In genomic region chr3:124558898-124559649, GRCh38 we compare ENCODE assay signal across 8 cellular contexts.
DNase-seq lines count a peak whose midpoint lies in the region; ATAC-seq and TF ChIP-seq lines count a peak whose summit lies in the region.

No MANE protein-coding gene starts in this region.

- peak overlapping the region; percentile 27 for H3K9ac ChIP-seq in adipocyte (ENCODE audit: low read length)

- H3K9me3 ChIP-seq in MG63 (no peaks in the 10 kb centered on the region), adipocyte (ENCODE audit: control insufficient read depth, low read length) (no peaks in the 10 kb centered on the region), gastrocnemius medialis (no peaks in the 10 kb centered on the region)

- TF ChIP-seq CTCF in gastrocnemius medialis (IDR thresholded peaks at IDR 0.05 in 4 of 5, conservative IDR thresholded peaks at IDR 0.05 in 1 of 5): no peak

- H3K4me3 ChIP-seq in MG63 (no peak overlapping the region), adipocyte (ENCODE audit: low read length) (no peak overlapping the region), gastrocnemius medialis (no peak overlapping the region)

- peak overlapping the region in 3 of 4 donors; percentile 4 to 45 (median 12) for H3K27ac ChIP-seq in gastrocnemius medialis

- in situ Hi-C loops in ACHN (cut with HindIII; ENCODE audit: low pct_ligation_motif_present, low pct_unique_long_range_greater_than_20kb, low sequenced_read_pairs) (no loop called here), gastrocnemius medialis (cut with MboI; ENCODE audit: low sequenced_read_pairs in 4 of 4) (no loop called here)

- ATAC-seq in left ventricle myocardium superior (peak; percentile 76), gastrocnemius medialis (peak; percentile 42 to 45)

- H3K4me1 ChIP-seq in adipocyte (ENCODE audit: control insufficient read depth, insufficient read depth, low read length) (peaks cover 21% of the 10 kb centered on the region), gastrocnemius medialis (peaks cover 7 to 8% of the 10 kb centered on the region in 2 donors)

- H3K27me3 ChIP-seq in MG63: peaks cover 9% of the 10 kb centered on the region; the same call in 1 of the 2 replicates
- peaks cover 15% of the 10 kb centered on the region for H3K27me3 ChIP-seq in adipocyte (replicated peaks; ENCODE audit: control insufficient read depth, insufficient read depth, low read length)
- H3K27me3 ChIP-seq in gastrocnemius medialis: no peaks in the 10 kb centered on the region

- peak; percentile 82 for DNase-seq in ACHN
- DNase-seq in MG63: peak; percentile 96
- DNase-seq in adipocyte (ENCODE audit: low read depth): peak; percentile 93
- peak; percentile 68 for DNase-seq in left ventricle myocardium superior
- peak; percentile 23 to 30 for DNase-seq in gastrocnemius medialis
- no peak for DNase-seq in NCI-H1930 (lab: John Stamatoyannopoulos, UW)
- no peak for DNase-seq in stimulated activated naive CD4-positive, alpha-beta T cell treated with Interleukin-2 at 50 U/mL for 16 hours (lab: John Stamatoyannopoulos, UW)
- no peak for DNase-seq in activated gamma-delta T cell treated with Interleukin-2 at 50 U/mL for 16 hours

- no peak for TF ChIP-seq POLR2A in gastrocnemius medialis (IDR thresholded peaks at IDR 0.05)

- H3K36me3 ChIP-seq in MG63: no peaks in the 10 kb centered on the region
- no peaks in the 10 kb centered on the region for H3K36me3 ChIP-seq in adipocyte (ENCODE audit: control insufficient read depth, insufficient read depth, low read length, severe bottlenecking)
- no peaks in the 10 kb centered on the region for H3K36me3 ChIP-seq in gastrocnemius medialis

- intact Hi-C loops in left ventricle myocardium superior (cut with micrococcal nuclease) (loop anchor here (10.0 kb wide), 1 partner anchor 204 kb away; no protein-coding TSS in a partner anchor), gastrocnemius medialis (cut with DNase I; ENCODE audit: low total_unique reads) (loop anchor here (2.0 to 5.0 kb wide), 2 partner anchors 66 to 542 kb away; no protein-coding TSS in a partner anchor)

Comparison
In these comparisons a context has a peak if more than half of its experiments do, and no peak if none do; other contexts are left out.
1. DNase-seq: peak in ACHN (single experiment), MG63 (single experiment), adipocyte (single experiment), left ventricle myocardium superior (single experiment) and gastrocnemius medialis (2 of 2); none in NCI-H1930 (0 of 2), stimulated activated naive CD4-positive, alpha-beta T cell treated with Interleukin-2 at 50 U/mL for 16 hours (single experiment) and activated gamma-delta T cell treated with Interleukin-2 at 50 U/mL for 16 hours (single experiment).